In genomic region chr5:60672693-60673264, GRCh38 we compare ENCODE assay signal across 1 cellular context.
TF ChIP-seq lines count a peak whose summit lies in the region.

No MANE protein-coding gene starts in this region.

TF ChIP-seq in GM23338, 12 proteins besides CTCF, POLR2A, EP300 and RAD21 (continued from another document):
- TF ChIP-seq, protein P1, sequence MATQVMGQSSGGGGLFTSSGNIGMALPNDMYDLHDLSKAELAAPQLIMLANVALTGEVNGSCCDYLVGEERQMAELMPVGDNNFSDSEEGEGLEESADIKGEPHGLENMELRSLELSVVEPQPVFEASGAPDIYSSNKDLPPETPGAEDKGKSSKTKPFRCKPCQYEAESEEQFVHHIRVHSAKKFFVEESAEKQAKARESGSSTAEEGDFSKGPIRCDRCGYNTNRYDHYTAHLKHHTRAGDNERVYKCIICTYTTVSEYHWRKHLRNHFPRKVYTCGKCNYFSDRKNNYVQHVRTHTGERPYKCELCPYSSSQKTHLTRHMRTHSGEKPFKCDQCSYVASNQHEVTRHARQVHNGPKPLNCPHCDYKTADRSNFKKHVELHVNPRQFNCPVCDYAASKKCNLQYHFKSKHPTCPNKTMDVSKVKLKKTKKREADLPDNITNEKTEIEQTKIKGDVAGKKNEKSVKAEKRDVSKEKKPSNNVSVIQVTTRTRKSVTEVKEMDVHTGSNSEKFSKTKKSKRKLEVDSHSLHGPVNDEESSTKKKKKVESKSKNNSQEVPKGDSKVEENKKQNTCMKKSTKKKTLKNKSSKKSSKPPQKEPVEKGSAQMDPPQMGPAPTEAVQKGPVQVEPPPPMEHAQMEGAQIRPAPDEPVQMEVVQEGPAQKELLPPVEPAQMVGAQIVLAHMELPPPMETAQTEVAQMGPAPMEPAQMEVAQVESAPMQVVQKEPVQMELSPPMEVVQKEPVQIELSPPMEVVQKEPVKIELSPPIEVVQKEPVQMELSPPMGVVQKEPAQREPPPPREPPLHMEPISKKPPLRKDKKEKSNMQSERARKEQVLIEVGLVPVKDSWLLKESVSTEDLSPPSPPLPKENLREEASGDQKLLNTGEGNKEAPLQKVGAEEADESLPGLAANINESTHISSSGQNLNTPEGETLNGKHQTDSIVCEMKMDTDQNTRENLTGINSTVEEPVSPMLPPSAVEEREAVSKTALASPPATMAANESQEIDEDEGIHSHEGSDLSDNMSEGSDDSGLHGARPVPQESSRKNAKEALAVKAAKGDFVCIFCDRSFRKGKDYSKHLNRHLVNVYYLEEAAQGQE (IDR thresholded peaks at IDR 0.05; ENCODE audit: unreplicated experiment) = no peak
- TF ChIP-seq ZNF114 (CRISPR knock-in tag; IDR thresholded peaks at IDR 0.05) (no peak), ZNF331 (CRISPR knock-in tag; IDR thresholded peaks at IDR 0.05; ENCODE audit: low read depth) (no peak), ETS1 (IDR thresholded peaks at IDR 0.05) (no peak), NANOG (IDR thresholded peaks at IDR 0.05; ENCODE audit: borderline replicate concordance) (no peak), EZH2phosphoT487 (IDR thresholded peaks at IDR 0.05; ENCODE audit: unreplicated experiment) (no peak), STAT1 (IDR thresholded peaks at IDR 0.05; ENCODE audit: unreplicated experiment) (no peak), POLR2AphosphoS5 (IDR thresholded peaks at IDR 0.05; ENCODE audit: low read depth) (no peak), CREB1 (CRISPR knock-in tag; IDR thresholded peaks at IDR 0.05; ENCODE audit: low read depth) (no peak), ZNF462 (CRISPR knock-in tag; IDR thresholded peaks at IDR 0.05) (no peak), JUNB (IDR thresholded peaks at IDR 0.05; ENCODE audit: unreplicated experiment) (no peak)
